In genomic region chr15:100236981-100237720, GRCh38 we compare ENCODE assay signal across 25 cellular contexts.
"Had no signal": no experiment of that assay in that cellular context is flagged by ENCODE, and none has a peak within 500 bp of the region (broad histone marks: within the 10 kb centered on the region; RNA-seq: fewer than 3 reads in every experiment).

No MANE protein-coding gene starts in this region.

- H3K27me3 ChIP-seq: esophagus squamous epithelium, left lung, ovary, right atrium auricular region, sigmoid colon, testis, tibial nerve, upper lobe of right lung had no signal

- H3K9me3 ChIP-seq: esophagus squamous epithelium, left lung, ovary, right atrium auricular region, sigmoid colon, testis, tibial nerve, upper lobe of right lung had no signal

- H3K36me3 Mint-ChIP-seq: immature natural killer cell; naive B cell; stimulated activated naive B cell treated with anti-CD40 and anti-IgM and Interleukin-4, amounts not matched to agents 10 μg/mL and 1 μg/mL and 100 μg/mL, for 72 hours had no signal

- H3K27ac Mint-ChIP-seq: dendritic cell treated with granulocyte-macrophage colony-stimulating factor and Interleukin-4, amounts not matched to agents 40 ng/mL and 50 ng/mL, for 4 days; nephron progenitor cell; stimulated activated naive B cell treated with anti-CD40 and anti-IgM and Interleukin-4, amounts not matched to agents 10 μg/mL and 1 μg/mL and 100 μg/mL, for 72 hours; stimulated activated naive CD8-positive, alpha-beta T cell treated with anti-CD3 and anti-CD28 coated beads, Interleukin-15, amount 100 ng/mL, for 72 hours had no signal

- H3K36me3 ChIP-seq: esophagus squamous epithelium, left lung, ovary, right atrium auricular region, sigmoid colon, tibial nerve, upper lobe of right lung had no signal

- H3K4me3 Mint-ChIP-seq: dendritic cell treated with granulocyte-macrophage colony-stimulating factor and Interleukin-4, amounts not matched to agents 40 ng/mL and 50 ng/mL, for 4 days; effector memory CD8-positive, alpha-beta T cell; immature natural killer cell; naive B cell; nephron progenitor cell; stimulated activated naive B cell treated with anti-CD40 and anti-IgM and Interleukin-4, amounts not matched to agents 10 μg/mL and 1 μg/mL and 100 μg/mL, for 72 hours; stimulated activated naive CD8-positive, alpha-beta T cell treated with anti-CD3 and anti-CD28 coated beads, Interleukin-15, amount 100 ng/mL, for 72 hours had no signal

- H3K4me1 ChIP-seq: left lung, sigmoid colon, upper lobe of right lung had no signal

- H3K27ac ChIP-seq: epithelial cell of prostate, esophagus squamous epithelium, left lung, ovary, right atrium auricular region, sigmoid colon, skin epidermis, testis, tibial nerve, upper lobe of right lung had no signal

- H3K4me1 Mint-ChIP-seq: immature natural killer cell; naive B cell; stimulated activated naive B cell treated with anti-CD40 and anti-IgM and Interleukin-4, amounts not matched to agents 10 μg/mL and 1 μg/mL and 100 μg/mL, for 72 hours had no signal

- DNase-seq: effector memory CD8-positive, alpha-beta T cell; esophagus squamous epithelium; foreskin fibroblast; immature natural killer cell; left lung; mesendoderm; naive B cell; nephron progenitor cell; nucleus accumbens; ovary; sigmoid colon; stimulated activated CD4-positive, alpha-beta T cell treated with anti-CD3 and anti-CD28 coated beads, Interleukin-2, amount 100 ng/mL, for 24 hours; stimulated activated CD4-positive, alpha-beta T cell treated with anti-CD3 and anti-CD28 coated beads, Interleukin-4, amount 100 ng/mL, for 4 hours; stimulated activated naive B cell treated with anti-CD40 and anti-IgM and Interleukin-4, amounts not matched to agents 10 μg/mL and 1 μg/mL and 100 μg/mL, for 72 hours; stimulated activated naive CD8-positive, alpha-beta T cell treated with anti-CD3 and anti-CD28 coated beads, Interleukin-15, amount 100 ng/mL, for 72 hours; testis; upper lobe of right lung had no signal

- ATAC-seq: effector memory CD8-positive, alpha-beta T cell; left lung; stimulated activated naive B cell treated with anti-CD40 and anti-IgM and Interleukin-4, amounts not matched to agents 10 μg/mL and 1 μg/mL and 100 μg/mL, for 72 hours; stimulated activated naive CD8-positive, alpha-beta T cell treated with anti-CD3 and anti-CD28 coated beads, Interleukin-15, amount 100 ng/mL, for 72 hours; upper lobe of right lung had no signal

- H3K27me3 Mint-ChIP-seq: dendritic cell treated with granulocyte-macrophage colony-stimulating factor and Interleukin-4, amounts not matched to agents 40 ng/mL and 50 ng/mL, for 4 days had no signal

- H3K4me3 ChIP-seq: esophagus squamous epithelium, left lung, lung, ovary, right atrium auricular region, sigmoid colon, skin epidermis, testis, tibial nerve, upper lobe of right lung had no signal

- FAIRE-seq: colon, keratinocyte had no signal

- H3K9me3 Mint-ChIP-seq: effector memory CD8-positive, alpha-beta T cell; stimulated activated naive CD8-positive, alpha-beta T cell treated with anti-CD3 and anti-CD28 coated beads, Interleukin-15, amount 100 ng/mL, for 72 hours had no signal
